In the genomic region with DNA sequence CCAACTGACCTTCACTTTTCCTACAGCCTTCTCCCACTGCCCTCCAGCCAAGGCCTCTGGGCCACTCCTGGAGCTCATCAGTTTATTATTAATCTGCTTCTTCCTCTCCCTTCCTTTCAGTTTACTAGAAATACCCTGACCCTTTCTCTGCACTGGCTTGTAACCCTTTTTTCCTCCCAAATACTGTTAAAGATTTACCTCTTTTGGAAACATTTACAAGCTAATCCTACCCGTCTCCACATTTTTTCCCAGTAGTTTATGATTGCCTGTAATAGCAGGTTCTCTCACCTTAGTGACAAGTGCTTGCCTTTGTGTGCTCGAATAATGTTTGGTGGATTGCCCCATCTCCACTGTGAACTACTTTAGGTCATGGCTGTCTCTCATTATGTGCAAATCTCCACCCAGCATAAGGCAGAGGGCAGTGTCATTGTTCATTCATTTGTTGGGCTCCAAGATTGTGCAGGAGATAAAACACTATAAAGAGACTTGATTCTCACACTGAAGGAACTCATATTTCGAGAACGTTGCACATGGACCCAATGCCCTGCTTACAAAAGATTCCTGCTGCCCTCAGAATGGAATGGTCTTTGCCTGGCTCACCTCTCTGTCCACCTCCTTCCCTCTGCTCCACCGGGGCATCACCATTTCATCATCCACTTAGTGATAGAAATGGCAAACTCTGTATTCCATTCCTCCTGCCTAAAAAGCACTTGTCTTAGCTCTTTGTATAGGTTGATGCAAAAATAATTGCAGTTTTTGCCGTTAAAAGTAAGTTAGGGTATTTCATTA, we compare ENCODE assay signal across 35 cellular contexts.
A peak's percentile ranks its signal among the peaks of the same experiment; 100 is the strongest.
DNase-seq lines count a peak whose midpoint lies in the region; ATAC-seq, FAIRE-seq and TF ChIP-seq lines count a peak whose summit lies in the region.
"Had no signal": no experiment of that assay in that cellular context is flagged by ENCODE, and none has a peak within 500 bp of the region (broad histone marks: within the 10 kb centered on the region; RNA-seq: fewer than 3 reads in every experiment).

No MANE protein-coding gene starts in this region.

- H2BK5ac ChIP-seq in mesenchymal stem cell (ENCODE audit: low read depth, low read length, poor library complexity, severe bottlenecking): no peak overlapping the region

- peaks cover 20% of the 10 kb centered on the region for H3K4me1 Mint-ChIP-seq in GM23338
- H3K4me1 Mint-ChIP-seq in activated naive CD8-positive, alpha-beta T cell treated with anti-CD3 and anti-CD28 coated beads, Interleukin-2, amount 50 U/mL, for 24 hours: no peaks in the 10 kb centered on the region
- H3K4me1 Mint-ChIP-seq: activated T-helper 17 cell treated with anti-CD3 and anti-CD28 coated beads, Interleukin-2, amount 50 U/mL, for 72 hours had no signal

- no peak overlapping the region for H3K4me3 Mint-ChIP-seq in GM23338
- H3K4me3 Mint-ChIP-seq in activated naive CD8-positive, alpha-beta T cell treated with anti-CD3 and anti-CD28 coated beads, Interleukin-2, amount 50 U/mL, for 24 hours: no peak overlapping the region
- H3K4me3 Mint-ChIP-seq: activated CD8-positive, alpha-beta T cell treated with anti-CD3 and anti-CD28 coated beads, Interleukin-2, amount 10 ng/mL, durations not matched to agents 7 days and 5 days; activated T-helper 17 cell treated with anti-CD3 and anti-CD28 coated beads, Interleukin-2, amount 50 U/mL, for 72 hours; CD4-positive, alpha-beta memory T cell; memory B cell had no signal

- peaks cover 17% of the 10 kb centered on the region; the same call in 2 of the 3 replicates for H3K36me3 Mint-ChIP-seq in GM23338 (ENCODE audit: low read depth)
- peaks cover 20% of the 10 kb centered on the region for H3K36me3 Mint-ChIP-seq in activated naive CD8-positive, alpha-beta T cell treated with anti-CD3 and anti-CD28 coated beads, Interleukin-2, amount 50 U/mL, for 24 hours (ENCODE audit: low read depth)

- no peak overlapping the region for H2BK12ac ChIP-seq in mesenchymal stem cell (ENCODE audit: low read length in 2 of 2)

- no peaks in the 10 kb centered on the region for H3F3A ChIP-seq in GM23338 (replicated peaks; ENCODE audit: low read depth)

- no peaks in the 10 kb centered on the region for H4K20me1 ChIP-seq in GM23338 (replicated peaks; ENCODE audit: insufficient read depth)

- TF ChIP-seq CTCF in epithelial cell of proximal tubule (conservative IDR thresholded peaks at IDR 0.05; ENCODE audit: low read depth, low read length): peak; percentile 7
- TF ChIP-seq CTCF in GM23338 (conservative IDR thresholded peaks at IDR 0.05; ENCODE audit: low read depth in 2 of 2): no peak

- peak; percentile 75 for FAIRE-seq in GM19239 (lab: Jason Lieb, UNC)
- FAIRE-seq: A549, endometrium, frontal cortex, GM12892, K562 had no signal

- no peaks in the 10 kb centered on the region; the same call in 2 of the 3 replicates for H3K9me3 Mint-ChIP-seq in GM23338
- H3K9me3 Mint-ChIP-seq in activated naive CD8-positive, alpha-beta T cell treated with anti-CD3 and anti-CD28 coated beads, Interleukin-2, amount 50 U/mL, for 24 hours: no peaks in the 10 kb centered on the region
- H3K9me3 Mint-ChIP-seq: activated T-helper 17 cell treated with anti-CD3 and anti-CD28 coated beads, Interleukin-2, amount 50 U/mL, for 72 hours; CD4-positive, alpha-beta memory T cell; memory B cell had no signal

- H3K23ac ChIP-seq in mesenchymal stem cell (ENCODE audit: low read length in 2 of 2): no peak overlapping the region

- DNase-seq in ACHN: peak; percentile 53
- DNase-seq in GM19239 (ENCODE audit: insufficient read length, low spot score): no peak
- DNase-seq in epithelial cell of proximal tubule (ENCODE audit: low read depth): peak; percentile 71
- DNase-seq in mesenchymal stem cell: no peak
- no peak for DNase-seq in OCI-M1 (lab: John Stamatoyannopoulos, UW)
- no peak for DNase-seq in GM23338 (ENCODE audit: low spot score)
- no peak for DNase-seq in activated naive CD8-positive, alpha-beta T cell treated with anti-CD3 and anti-CD28 coated beads, Interleukin-2, amount 50 U/mL, for 24 hours
- DNase-seq: activated CD4-positive, alpha-beta T cell treated with anti-CD3 and anti-CD28 coated beads for 1 hour; activated CD8-positive, alpha-beta T cell treated with anti-CD3 and anti-CD28 coated beads, Interleukin-2, amount 10 ng/mL, durations not matched to agents 7 days and 5 days; activated naive CD4-positive, alpha-beta T cell treated with anti-CD3 and anti-CD28 coated beads, Interleukin-2, amount 50 U/mL, for 16 hours; AML-193; amniotic stem cell; brain microvascular endothelial cell; CD4-positive, alpha-beta memory T cell; cerebellar nuclear complex; DMS153; left cardiac atrium; NCI-H1092; NCI-H1694 treated with DMSO at 0.1 percent for 48 hours; NCI-H2171; NCI-H524; occipital lobe; PC-9; psoas muscle; stimulated activated CD4-positive, alpha-beta T cell treated with anti-CD3 and anti-CD28 coated beads, Interleukin-4, amount 100 ng/mL, for 24 hours; T-helper 2 cell had no signal

- no peak overlapping the region for H2BK120ac ChIP-seq in mesenchymal stem cell (ENCODE audit: low read depth, low read length)

- no peaks in the 10 kb centered on the region for H3K27me3 Mint-ChIP-seq in GM23338 (ENCODE audit: insufficient read depth, low read depth, poor library complexity)
- H3K27me3 Mint-ChIP-seq in activated naive CD8-positive, alpha-beta T cell treated with anti-CD3 and anti-CD28 coated beads, Interleukin-2, amount 50 U/mL, for 24 hours: no peaks in the 10 kb centered on the region
- H3K27me3 Mint-ChIP-seq: activated T-helper 17 cell treated with anti-CD3 and anti-CD28 coated beads, Interleukin-2, amount 50 U/mL, for 72 hours; CD4-positive, alpha-beta memory T cell; memory B cell had no signal

- H3K4me2 ChIP-seq in mesenchymal stem cell (ENCODE audit: low read length, poor library complexity, severe bottlenecking) (no peak overlapping the region), GM23338 (no peak overlapping the region)
- H3K4me2 ChIP-seq: A549, PC-9 had no signal

- no peak overlapping the region for H2AK5ac ChIP-seq in mesenchymal stem cell (ENCODE audit: low read length, severe bottlenecking)

- H3K4ac ChIP-seq in mesenchymal stem cell (ENCODE audit: low read depth in 1 of 2, low read length in 2 of 2): no peak overlapping the region

- no peak overlapping the region for H3K18ac ChIP-seq in mesenchymal stem cell (ENCODE audit: low read depth in 1 of 2, low read length in 2 of 2)

- 100% methylated on average over 5 of the region's 6 CpGs for WGBS in mesenchymal stem cell

- no peak overlapping the region for H4K8ac ChIP-seq in mesenchymal stem cell (ENCODE audit: low read length)

- H3K79me2 ChIP-seq in GM23338 (replicated peaks; ENCODE audit: insufficient read depth): no peaks in the 10 kb centered on the region

- H3K4me3 ChIP-seq in epithelial cell of proximal tubule (ENCODE audit: low read depth, low read length) (no peak overlapping the region), mesenchymal stem cell (ENCODE audit: insufficient read depth in 1 of 2, low read depth in 1 of 2, low read length in 2 of 2) (no peak overlapping the region), GM23338 (no peak overlapping the region)
- H3K4me3 ChIP-seq: A549, K562, PC-9, psoas muscle, tibial nerve had no signal

- peaks cover 5% of the 10 kb centered on the region for H3K4me1 ChIP-seq in mesenchymal stem cell (ENCODE audit: control insufficient read depth, insufficient read depth, low read depth, low read length)
- peaks cover 5% of the 10 kb centered on the region for H3K4me1 ChIP-seq in GM23338 (ENCODE audit: insufficient read depth)
- H3K4me1 ChIP-seq: A549, psoas muscle, tibial nerve had no signal

- H3K27ac Mint-ChIP-seq in GM23338: no peak overlapping the region
- H3K27ac Mint-ChIP-seq in activated naive CD8-positive, alpha-beta T cell treated with anti-CD3 and anti-CD28 coated beads, Interleukin-2, amount 50 U/mL, for 24 hours: no peak overlapping the region
- H3K27ac Mint-ChIP-seq: activated CD8-positive, alpha-beta T cell treated with anti-CD3 and anti-CD28 coated beads, Interleukin-2, amount 10 ng/mL, durations not matched to agents 7 days and 5 days; activated T-helper 17 cell treated with anti-CD3 and anti-CD28 coated beads, Interleukin-2, amount 50 U/mL, for 72 hours; memory B cell had no signal

- in situ Hi-C loops in ACHN (cut with HindIII; ENCODE audit: low pct_ligation_motif_present, low pct_unique_long_range_greater_than_20kb, low sequenced_read_pairs): no loop called here

- H3K79me1 ChIP-seq in mesenchymal stem cell (replicated peaks; ENCODE audit: low read length, poor library complexity, severe bottlenecking): peaks cover 13% of the 10 kb centered on the region

- ATAC-seq in GM23338 (no peak), HG03521 (IDR thresholded peaks at IDR 0.05; ENCODE audit: unreplicated experiment) (no peak)
- no peak for ATAC-seq in activated naive CD8-positive, alpha-beta T cell treated with anti-CD3 and anti-CD28 coated beads, Interleukin-2, amount 50 U/mL, for 24 hours
- ATAC-seq: A549; activated CD8-positive, alpha-beta T cell treated with anti-CD3 and anti-CD28 coated beads, Interleukin-2, amount 10 ng/mL, durations not matched to agents 7 days and 5 days; activated T-helper 17 cell treated with anti-CD3 and anti-CD28 coated beads, Interleukin-2, amount 50 U/mL, for 72 hours; K562; left cardiac atrium; psoas muscle had no signal

- H3K27ac ChIP-seq in mesenchymal stem cell (ENCODE audit: low read length, poor library complexity, severe bottlenecking) (peak overlapping the region; percentile 15), GM23338 (ENCODE audit: low read depth) (no peak overlapping the region)
- H3K27ac ChIP-seq: A549, brain microvascular endothelial cell, PC-9, psoas muscle, tibial nerve had no signal

- H3K27me3 ChIP-seq in mesenchymal stem cell (ENCODE audit: control insufficient read depth in 1 of 2, insufficient read depth in 1 of 2, low read length in 2 of 2) (no peaks in the 10 kb centered on the region), GM23338 (ENCODE audit: insufficient read depth) (no peaks in the 10 kb centered on the region)
- H3K27me3 ChIP-seq: brain microvascular endothelial cell, tibial nerve had no signal

- no peak overlapping the region for H3K9ac ChIP-seq in mesenchymal stem cell (ENCODE audit: low read length)

- no peaks in the 10 kb centered on the region for H3K9me3 ChIP-seq in mesenchymal stem cell (ENCODE audit: control insufficient read depth, low read length)
- H3K9me3 ChIP-seq: A549, psoas muscle, tibial nerve had no signal

- H4K91ac ChIP-seq in mesenchymal stem cell (ENCODE audit: low read length): no peak overlapping the region

- H3K36me3 ChIP-seq in mesenchymal stem cell (ENCODE audit: control insufficient read depth in 1 of 2, insufficient read depth in 2 of 2, low read depth in 1 of 2, low read length in 2 of 2) (peaks cover 0 to 50% of the 10 kb centered on the region in 2 experiments), GM23338 (ENCODE audit: insufficient read depth) (no peaks in the 10 kb centered on the region)

- no peak overlapping the region for H3K14ac ChIP-seq in mesenchymal stem cell (ENCODE audit: low read length in 2 of 2)

- H2AFZ ChIP-seq in mesenchymal stem cell (ENCODE audit: low read depth, low read length) (no peak overlapping the region), GM23338 (no peak overlapping the region)
- H2AFZ ChIP-seq: PC-9 had no signal

- no peaks in the 10 kb centered on the region for H3K9me2 ChIP-seq in GM23338 (ENCODE audit: insufficient read depth)

- no peak overlapping the region for H2BK15ac ChIP-seq in mesenchymal stem cell (ENCODE audit: low read depth, poor library complexity, severe bottlenecking)

TF ChIP-seq in GM23338, 12 proteins besides CTCF, POLR2A, EP300 and RAD21 (continues in another document):
- TF ChIP-seq JUNB (IDR thresholded peaks at IDR 0.05; ENCODE audit: unreplicated experiment): no peak

Comparison
In these comparisons a context has a peak if more than half of its experiments do, and no peak if none do; other contexts are left out.
1. DNase-seq: peak in ACHN (single experiment) and epithelial cell of proximal tubule (single experiment); none in GM19239 (single experiment), mesenchymal stem cell (single experiment), OCI-M1 (single experiment), GM23338 (single experiment) and activated naive CD8-positive, alpha-beta T cell treated with anti-CD3 and anti-CD28 coated beads, Interleukin-2, amount 50 U/mL, for 24 hours (single experiment).